ENCODE assay signal across 25 cellular contexts in the genomic region with DNA sequence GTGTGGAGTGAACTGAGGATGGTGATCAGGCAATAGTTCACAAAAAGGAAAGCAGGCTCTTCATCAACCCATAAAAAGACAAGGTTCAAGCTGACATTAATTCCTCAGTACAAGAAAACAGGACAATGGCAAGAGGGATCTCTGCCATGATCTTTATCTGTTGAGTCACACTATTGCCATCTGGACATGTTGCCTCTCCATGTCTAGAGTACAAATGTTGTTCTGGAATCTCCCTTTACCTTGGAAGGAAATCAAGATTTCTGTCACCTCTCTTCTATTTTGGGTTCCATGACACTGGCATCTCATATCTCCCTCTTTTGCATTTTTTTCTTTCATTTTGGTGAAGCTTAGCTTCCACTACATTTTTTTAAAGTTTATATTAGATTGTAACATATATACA.
DNase-seq lines count a peak whose midpoint lies in the region; ATAC-seq, FAIRE-seq and TF ChIP-seq lines count a peak whose summit lies in the region.
"Had no signal": no experiment of that assay in that cellular context is flagged by ENCODE, and none has a peak within 500 bp of the region (broad histone marks: within the 10 kb centered on the region; RNA-seq: fewer than 3 reads in every experiment).

No MANE protein-coding gene starts in this region.

- no peaks in the 10 kb centered on the region for H3K9me1 ChIP-seq in endothelial cell of umbilical vein (replicated peaks; ENCODE audit: control insufficient read depth, extremely low read depth, insufficient read depth, low read length)

- TF ChIP-seq EP300 in transverse colon (IDR thresholded peaks at IDR 0.05; ENCODE audit: low read depth), result no peak

- H3K4me3 Mint-ChIP-seq in activated CD8-positive, alpha-beta memory T cell treated with anti-CD3 and anti-CD28 coated beads, Interleukin-2, amount 10 ng/mL, durations not matched to agents 7 days and 5 days, result no peak overlapping the region
- no peak overlapping the region for H3K4me3 Mint-ChIP-seq in nephron progenitor cell
- H3K4me3 Mint-ChIP-seq: B cell, CD14-positive monocyte, H9, HFFc6 had no signal

- H3K36me3 Mint-ChIP-seq in activated CD8-positive, alpha-beta memory T cell treated with anti-CD3 and anti-CD28 coated beads, Interleukin-2, amount 10 ng/mL, durations not matched to agents 7 days and 5 days, result no peaks in the 10 kb centered on the region
- no peaks in the 10 kb centered on the region for H3K36me3 Mint-ChIP-seq in nephron progenitor cell (ENCODE audit: low read depth)
- H3K36me3 Mint-ChIP-seq: CD14-positive monocyte had no signal

- dilution Hi-C loops in endothelial cell of umbilical vein (cut with MboI; ENCODE audit: extremely low pct_ligation_motif_present, low sequenced_read_pairs), result no loop called here

- TF ChIP-seq CTCF in endothelial cell of umbilical vein (IDR thresholded peaks at IDR 0.05; ENCODE audit: extremely low read depth in 1 of 2, insufficient read depth in 1 of 2, low read depth in 1 of 2, low read length in 2 of 2), result no peak
- no peak for TF ChIP-seq CTCF in transverse colon (IDR thresholded peaks at IDR 0.05)
- no peak for TF ChIP-seq CTCF in nephron progenitor cell (IDR thresholded peaks at IDR 0.05)

- no peak overlapping the region for H3K4me2 ChIP-seq in endothelial cell of umbilical vein (ENCODE audit: insufficient read depth, low read length)

- no peak overlapping the region for H3K4me3 ChIP-seq in endothelial cell of umbilical vein (replicated peaks in 1 of 3; ENCODE audit: insufficient read depth in 1 of 3, low read depth in 1 of 3, low read length in 3 of 3)
- H3K4me3 ChIP-seq in transverse colon, result no peak overlapping the region
- H3K4me3 ChIP-seq: K562, SJSA1 had no signal

- H3K9me3 Mint-ChIP-seq in activated CD8-positive, alpha-beta memory T cell treated with anti-CD3 and anti-CD28 coated beads, Interleukin-2, amount 10 ng/mL, durations not matched to agents 7 days and 5 days (ENCODE audit: low read depth), result peaks cover 5% of the 10 kb centered on the region
- H3K9me3 Mint-ChIP-seq in nephron progenitor cell, result peaks cover 10% of the 10 kb centered on the region
- H3K9me3 Mint-ChIP-seq: HFFc6 had no signal

- no peaks in the 10 kb centered on the region for H3K27me3 Mint-ChIP-seq in activated CD8-positive, alpha-beta memory T cell treated with anti-CD3 and anti-CD28 coated beads, Interleukin-2, amount 10 ng/mL, durations not matched to agents 7 days and 5 days
- no peaks in the 10 kb centered on the region for H3K27me3 Mint-ChIP-seq in nephron progenitor cell (ENCODE audit: low read depth, poor library complexity)
- H3K27me3 Mint-ChIP-seq: B cell had no signal

- FAIRE-seq in endothelial cell of umbilical vein (lab: Jason Lieb, UNC), result no peak
- FAIRE-seq: GM12891, HepG2, K562 had no signal

- H2AFZ ChIP-seq in endothelial cell of umbilical vein (ENCODE audit: low read depth, low read length), result no peak overlapping the region

- H3K79me2 ChIP-seq in endothelial cell of umbilical vein (ENCODE audit: control insufficient read depth, insufficient read depth, low read length), result no peaks in the 10 kb centered on the region

- no peaks in the 10 kb centered on the region for H3K4me1 Mint-ChIP-seq in activated CD8-positive, alpha-beta memory T cell treated with anti-CD3 and anti-CD28 coated beads, Interleukin-2, amount 10 ng/mL, durations not matched to agents 7 days and 5 days
- no peaks in the 10 kb centered on the region for H3K4me1 Mint-ChIP-seq in nephron progenitor cell
- H3K4me1 Mint-ChIP-seq: B cell, CD14-positive monocyte had no signal

- CTCF ChIA-PET in endothelial cell of umbilical vein (lab: Charles Lee), result no interaction called here
- CTCF ChIA-PET in activated CD8-positive, alpha-beta memory T cell treated with anti-CD3 and anti-CD28 coated beads, Interleukin-2, amount 10 ng/mL, durations not matched to agents 7 days and 5 days (lab: Charles Lee), result no interaction called here

- TF ChIP-seq POLR2A in endothelial cell of umbilical vein (IDR thresholded peaks at IDR 0.05; ENCODE audit: low read depth, low read length), result no peak
- TF ChIP-seq POLR2A in transverse colon (IDR thresholded peaks at IDR 0.05), result no peak

- H3K9ac ChIP-seq in endothelial cell of umbilical vein (replicated peaks; ENCODE audit: extremely low read depth, insufficient read depth, low read length), result no peak overlapping the region

- H3K27ac ChIP-seq in endothelial cell of umbilical vein (ENCODE audit: insufficient read depth, low read depth, low read length) (no peak overlapping the region), transverse colon (no peak overlapping the region)
- H3K27ac ChIP-seq: 22Rv1, HL-60, SJSA1 had no signal

- DNase-seq in NCI-H82 (lab: John Stamatoyannopoulos, UW) (peak; percentile 5), NCI-H82 treated with DMSO at 0.1 percent for 48 hours (lab: John Stamatoyannopoulos, UW; ENCODE audit: unreplicated experiment) (no peak), M059J (ENCODE audit: low read depth) (peak; percentile 52), endothelial cell of umbilical vein (ENCODE audit: low read depth, low spot score) (no peak), SK-N-DZ (ENCODE audit: low spot score) (no peak), transverse colon (no peak), nephron progenitor cell (no peak)
- no peak for DNase-seq in activated CD8-positive, alpha-beta memory T cell treated with anti-CD3 and anti-CD28 coated beads, Interleukin-2, amount 10 ng/mL, durations not matched to agents 7 days and 5 days
- DNase-seq: H9, HFFc6, NCI-H1092 treated with DMSO at 0.1 percent for 48 hours, NCI-H146, NCI-H2029, NCI-H226, NCI-H524 treated with DMSO at 0.1 percent for 48 hours, OCI-M1 had no signal

- POLR2A ChIA-PET in endothelial cell of umbilical vein (lab: Charles Lee), result no interaction called here

- ATAC-seq in activated CD8-positive, alpha-beta memory T cell treated with anti-CD3 and anti-CD28 coated beads, Interleukin-2, amount 10 ng/mL, durations not matched to agents 7 days and 5 days, result no peak
- ATAC-seq: HepG2, K562, Right ventricle myocardium inferior had no signal

- intact Hi-C loops in endothelial cell of umbilical vein (cut with micrococcal nuclease) (no loop called here), transverse colon (cut with DNase I; ENCODE audit: low total_unique reads) (no loop called here)

- H3K27me3 ChIP-seq in endothelial cell of umbilical vein (ENCODE audit: control insufficient read depth in 2 of 2, insufficient read depth in 2 of 2, low read length in 2 of 2), result no peaks in the 10 kb centered on the region
- H3K27me3 ChIP-seq in transverse colon, result no peaks in the 10 kb centered on the region
- H3K27me3 ChIP-seq: SJSA1 had no signal

- in situ Hi-C loops in transverse colon (cut with MboI; ENCODE audit: low pct_ligation_motif_present in 1 of 4, low pct_unique_long_range_greater_than_20kb in 1 of 4, low sequenced_read_pairs in 3 of 4), result no loop called here

- no TSS peak for BruUV-seq in endothelial cell of umbilical vein (replicated peaks; lab: Mats Ljungman, UMichigan)

- no peaks in the 10 kb centered on the region for H4K20me1 ChIP-seq in endothelial cell of umbilical vein (replicated peaks; ENCODE audit: control insufficient read depth, extremely low read depth, insufficient read depth, low read length)

- no peak overlapping the region for H3K27ac Mint-ChIP-seq in activated CD8-positive, alpha-beta memory T cell treated with anti-CD3 and anti-CD28 coated beads, Interleukin-2, amount 10 ng/mL, durations not matched to agents 7 days and 5 days
- H3K27ac Mint-ChIP-seq in nephron progenitor cell, result no peak overlapping the region
- H3K27ac Mint-ChIP-seq: B cell, CD14-positive monocyte, H9, HFFc6 had no signal

- no peaks in the 10 kb centered on the region for H3K4me1 ChIP-seq in endothelial cell of umbilical vein (ENCODE audit: control insufficient read depth, extremely low read depth, insufficient read depth, low read length)
- no peaks in the 10 kb centered on the region for H3K4me1 ChIP-seq in transverse colon
- H3K4me1 ChIP-seq: SJSA1 had no signal

- H3K9me3 ChIP-seq in endothelial cell of umbilical vein (replicated peaks; ENCODE audit: control insufficient read depth, insufficient read depth, low read length), result no peaks in the 10 kb centered on the region
- no peaks in the 10 kb centered on the region for H3K9me3 ChIP-seq in transverse colon
- H3K9me3 ChIP-seq: SJSA1 had no signal

- no peaks in the 10 kb centered on the region for H3K36me3 ChIP-seq in endothelial cell of umbilical vein (ENCODE audit: control insufficient read depth in 2 of 2, extremely low read depth in 1 of 2, insufficient read depth in 2 of 2, low read length in 2 of 2)
- H3K36me3 ChIP-seq in transverse colon, result no peaks in the 10 kb centered on the region
- H3K36me3 ChIP-seq: SJSA1 had no signal

TF ChIP-seq in endothelial cell of umbilical vein, 7 proteins besides CTCF, POLR2A, EP300 and RAD21:
- peak; percentile 16 for TF ChIP-seq GATA2 (IDR thresholded peaks at IDR 0.05; ENCODE audit: insufficient read depth, insufficient read length, low read depth, low read length)
- no peak for TF ChIP-seq JUN (IDR thresholded peaks at IDR 0.05; ENCODE audit: borderline replicate concordance, insufficient read depth, insufficient read length, low read depth)

Comparison
In these comparisons a context has a peak if more than half of its experiments do, and no peak if none do; other contexts are left out.
1. DNase-seq: peak in NCI-H82 (single experiment) and M059J (single experiment); none in NCI-H82 treated with DMSO at 0.1 percent for 48 hours (single experiment), endothelial cell of umbilical vein (single experiment), activated CD8-positive, alpha-beta memory T cell treated with anti-CD3 and anti-CD28 coated beads, Interleukin-2, amount 10 ng/mL, durations not matched to agents 7 days and 5 days (single experiment), SK-N-DZ (single experiment), transverse colon (single experiment) and nephron progenitor cell (single experiment).